In genomic region chr15:44319385-44319784, GRCh38 we compare ENCODE assay signal across 1 cellular context.
TF ChIP-seq lines count a peak whose summit lies in the region.

No MANE protein-coding gene starts in this region.

TF ChIP-seq in H1, 55 proteins besides CTCF, POLR2A, EP300 and RAD21 (continued from another document):
- no peak for TF ChIP-seq CHD7 (IDR thresholded peaks at IDR 0.05; ENCODE audit: insufficient replicate concordance, low read length)
- no peak for TF ChIP-seq POLR2AphosphoS5 (IDR thresholded peaks at IDR 0.05; ENCODE audit: low read depth, low read length)
- TF ChIP-seq TEAD4 (IDR thresholded peaks at IDR 0.05; ENCODE audit: low read depth, low read length) = no peak
- no peak for TF ChIP-seq USF2 (IDR thresholded peaks at IDR 0.05; ENCODE audit: low read length)
- TF ChIP-seq KDM4A (IDR thresholded peaks at IDR 0.05; ENCODE audit: low read depth, low read length, severe bottlenecking) = no peak
- TF ChIP-seq TBP (IDR thresholded peaks at IDR 0.05; ENCODE audit: low read depth, low read length) = no peak
- no peak for TF ChIP-seq BRCA1 (IDR thresholded peaks at IDR 0.05; ENCODE audit: low read depth, low read length)
- no peak for TF ChIP-seq ATF3 (IDR thresholded peaks at IDR 0.05; ENCODE audit: insufficient read depth, low read depth, low read length)
- no peak for TF ChIP-seq GTF2F1 (IDR thresholded peaks at IDR 0.05; ENCODE audit: borderline replicate concordance, low read depth, low read length)
- TF ChIP-seq GABPA (IDR thresholded peaks at IDR 0.05; ENCODE audit: borderline replicate concordance, insufficient read depth, low read length) = no peak
- no peak for TF ChIP-seq SIN3A (conservative IDR thresholded peaks at IDR 0.05 in 1 of 2, IDR thresholded peaks at IDR 0.05 in 1 of 2; ENCODE audit: low read depth in 1 of 2, low read length in 2 of 2)
- no peak for TF ChIP-seq MAFK (IDR thresholded peaks at IDR 0.05; ENCODE audit: low read depth, low read length)
- TF ChIP-seq KDM1A (IDR thresholded peaks at IDR 0.05; ENCODE audit: borderline replicate concordance, low read length) = no peak
- no peak for TF ChIP-seq CHD2 (IDR thresholded peaks at IDR 0.05; ENCODE audit: low read length)
- no peak for TF ChIP-seq KDM5A (IDR thresholded peaks at IDR 0.05; ENCODE audit: low read length)
- no peak for TF ChIP-seq SP2 (IDR thresholded peaks at IDR 0.05; ENCODE audit: low read length)
- TF ChIP-seq CEBPB (IDR thresholded peaks at IDR 0.05; ENCODE audit: low read depth, low read length) = no peak
